In genomic region chr17:61328351-61328750, GRCh38 we compare ENCODE assay signal across 7 cellular contexts.
"Had no signal": no experiment of that assay in that cellular context is flagged by ENCODE, and none has a peak within 500 bp of the region (broad histone marks: within the 10 kb centered on the region; RNA-seq: fewer than 3 reads in every experiment).

No MANE protein-coding gene starts in this region.

- H3K27ac Mint-ChIP-seq: GM23338, H9 had no signal

- H3K4me2 ChIP-seq: GM23338 had no signal

- H3K4me3 Mint-ChIP-seq: GM23338, H9 had no signal

- H2AFZ ChIP-seq: GM23338 had no signal

- H3K9me3 Mint-ChIP-seq: GM23338, H9 had no signal

- ATAC-seq: GM23338, K562 had no signal

- DNase-seq: H9, HCEC 1CT had no signal

- H3K27ac ChIP-seq: HL-60 had no signal

- H3K4me3 ChIP-seq: GM23338, K562 had no signal

- FAIRE-seq: H1, H54, K562 had no signal
